In the genomic region with DNA sequence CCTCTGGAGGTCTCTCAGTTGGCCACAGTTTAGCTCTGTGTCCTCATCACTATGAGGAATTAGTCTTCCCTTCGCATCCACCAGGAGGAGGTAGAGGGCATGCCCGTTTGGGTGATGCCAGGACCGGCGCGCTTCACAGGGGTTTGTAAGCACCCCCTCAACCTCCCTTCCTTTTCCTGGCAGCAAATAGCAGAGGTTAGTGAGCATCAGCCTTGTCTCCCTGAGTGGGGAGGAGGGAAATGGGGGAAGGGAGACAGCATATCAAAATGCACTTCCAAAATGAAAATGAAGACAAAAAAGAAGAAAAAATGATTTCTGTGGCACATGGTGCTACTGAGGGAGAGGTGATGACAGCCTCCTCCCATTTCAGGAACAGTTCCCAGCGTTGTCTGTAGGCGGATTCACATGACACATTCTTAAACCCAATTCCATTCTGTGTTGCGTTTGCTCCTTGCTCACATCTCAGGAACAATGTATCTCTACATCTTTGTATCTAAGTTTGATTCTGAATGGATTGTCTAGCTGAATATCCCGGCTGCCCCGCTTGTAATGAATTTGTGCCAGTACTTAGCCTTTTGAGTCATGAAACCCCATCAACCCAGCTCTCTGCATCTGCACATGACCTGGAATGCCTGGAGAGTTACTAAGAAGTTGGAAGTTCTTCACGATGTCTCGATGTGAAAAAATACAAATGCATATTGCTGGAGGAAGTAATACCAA, we compare ENCODE assay signal across 1 cellular context.
A peak's percentile ranks its signal among the peaks of the same experiment; 100 is the strongest.
TF ChIP-seq lines count a peak whose summit lies in the region.

No MANE protein-coding gene starts in this region.

TF ChIP-seq in neural cell, 6 proteins besides CTCF, POLR2A, EP300 and RAD21:
- TF ChIP-seq, protein P1, sequence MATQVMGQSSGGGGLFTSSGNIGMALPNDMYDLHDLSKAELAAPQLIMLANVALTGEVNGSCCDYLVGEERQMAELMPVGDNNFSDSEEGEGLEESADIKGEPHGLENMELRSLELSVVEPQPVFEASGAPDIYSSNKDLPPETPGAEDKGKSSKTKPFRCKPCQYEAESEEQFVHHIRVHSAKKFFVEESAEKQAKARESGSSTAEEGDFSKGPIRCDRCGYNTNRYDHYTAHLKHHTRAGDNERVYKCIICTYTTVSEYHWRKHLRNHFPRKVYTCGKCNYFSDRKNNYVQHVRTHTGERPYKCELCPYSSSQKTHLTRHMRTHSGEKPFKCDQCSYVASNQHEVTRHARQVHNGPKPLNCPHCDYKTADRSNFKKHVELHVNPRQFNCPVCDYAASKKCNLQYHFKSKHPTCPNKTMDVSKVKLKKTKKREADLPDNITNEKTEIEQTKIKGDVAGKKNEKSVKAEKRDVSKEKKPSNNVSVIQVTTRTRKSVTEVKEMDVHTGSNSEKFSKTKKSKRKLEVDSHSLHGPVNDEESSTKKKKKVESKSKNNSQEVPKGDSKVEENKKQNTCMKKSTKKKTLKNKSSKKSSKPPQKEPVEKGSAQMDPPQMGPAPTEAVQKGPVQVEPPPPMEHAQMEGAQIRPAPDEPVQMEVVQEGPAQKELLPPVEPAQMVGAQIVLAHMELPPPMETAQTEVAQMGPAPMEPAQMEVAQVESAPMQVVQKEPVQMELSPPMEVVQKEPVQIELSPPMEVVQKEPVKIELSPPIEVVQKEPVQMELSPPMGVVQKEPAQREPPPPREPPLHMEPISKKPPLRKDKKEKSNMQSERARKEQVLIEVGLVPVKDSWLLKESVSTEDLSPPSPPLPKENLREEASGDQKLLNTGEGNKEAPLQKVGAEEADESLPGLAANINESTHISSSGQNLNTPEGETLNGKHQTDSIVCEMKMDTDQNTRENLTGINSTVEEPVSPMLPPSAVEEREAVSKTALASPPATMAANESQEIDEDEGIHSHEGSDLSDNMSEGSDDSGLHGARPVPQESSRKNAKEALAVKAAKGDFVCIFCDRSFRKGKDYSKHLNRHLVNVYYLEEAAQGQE (IDR thresholded peaks at IDR 0.05; ENCODE audit: borderline replicate concordance), result no peak
- TF ChIP-seq TAF1 (IDR thresholded peaks at IDR 0.05; ENCODE audit: low read depth) (no peak), POLR2AphosphoS5 (IDR thresholded peaks at IDR 0.05) (no peak), MXI1 (conservative IDR thresholded peaks at IDR 0.05; ENCODE audit: poor library complexity, severe bottlenecking) (peak; percentile 46), EZH2 (IDR thresholded peaks at IDR 0.05; ENCODE audit: borderline replicate concordance, insufficient read depth, low read length, poor library complexity, severe bottlenecking) (no peak), SMC3 (conservative IDR thresholded peaks at IDR 0.05; ENCODE audit: poor library complexity) (peak; percentile 79)
